Comparison of ENCODE assay signal across 14 cellular contexts in genomic region chr18:9025104-9025838, GRCh38.
DNase-seq lines count a peak whose midpoint lies in the region; ATAC-seq and TF ChIP-seq lines count a peak whose summit lies in the region.
"Had no signal": no experiment of that assay in that cellular context is flagged by ENCODE, and none has a peak within 500 bp of the region (broad histone marks: within the 10 kb centered on the region; RNA-seq: fewer than 3 reads in every experiment).

No MANE protein-coding gene starts in this region.

- TF ChIP-seq RAD21 in SK-N-SH (IDR thresholded peaks at IDR 0.05; ENCODE audit: low read length): no peak

- H3F3A ChIP-seq in SK-N-SH (replicated peaks; ENCODE audit: insufficient read depth): no peaks in the 10 kb centered on the region

- H4K20me1 ChIP-seq in SK-N-SH (ENCODE audit: insufficient read depth) (no peaks in the 10 kb centered on the region), hepatocyte (ENCODE audit: insufficient read depth, poor library complexity, severe bottlenecking) (no peaks in the 10 kb centered on the region)

- ATAC-seq in HG03135 (IDR thresholded peaks at IDR 0.05; ENCODE audit: unreplicated experiment): no peak
- ATAC-seq: left ventricle myocardium superior had no signal

- H3K4me1 ChIP-seq in SK-N-SH (ENCODE audit: control insufficient read depth in 1 of 2, insufficient read depth in 2 of 2, low read depth in 1 of 2, low read length in 1 of 2) (no peaks in the 10 kb centered on the region), hepatocyte (ENCODE audit: insufficient read depth) (no peaks in the 10 kb centered on the region)

- TF ChIP-seq EP300 in SK-N-SH (IDR thresholded peaks at IDR 0.05; ENCODE audit: borderline replicate concordance in 1 of 2, low read depth in 1 of 2, low read length in 1 of 2): no peak

- H3K4me3 ChIP-seq in MG63 (no peak overlapping the region), SK-N-SH (ENCODE audit: low read depth in 2 of 2, low read length in 1 of 2) (no peak overlapping the region), hepatocyte (no peak overlapping the region)
- H3K4me3 ChIP-seq: dorsolateral prefrontal cortex, skin epidermis had no signal

- H3K9me3 ChIP-seq in MG63 (no peaks in the 10 kb centered on the region), SK-N-SH (no peaks in the 10 kb centered on the region), hepatocyte (ENCODE audit: low read depth) (no peaks in the 10 kb centered on the region)

- POLR2A ChIA-PET in SK-N-SH (lab: Yijun Ruan, JAX): no interaction called here

- WGBS in SK-N-SH (ENCODE audit: low lambda C conversion rate): 25% methylated on average over 3 of the region's 3 CpGs
- 63% methylated on average over 3 of the region's 3 CpGs for WGBS in hepatocyte (ENCODE audit: low lambda C conversion rate, missing lambda C conversion rate)

- peak; percentile 5 for DNase-seq in Daoy (ENCODE audit: low read depth)
- peak; percentile 67 for DNase-seq in MG63
- DNase-seq in SK-N-SH: no peak
- DNase-seq in hepatocyte (ENCODE audit: low spot score): peak; percentile 22
- DNase-seq in NCI-H1694 treated with DMSO at 0.1 percent for 48 hours (lab: John Stamatoyannopoulos, UW): no peak
- no peak for DNase-seq in activated CD4-positive, alpha-beta T cell treated with anti-CD3 and anti-CD28 coated beads, Interleukin-2, amount 50 U/mL, for 4 hours
- no peak for DNase-seq in NCI-H2227 (lab: John Stamatoyannopoulos, UW; ENCODE audit: unreplicated experiment)
- DNase-seq: activated CD8-positive, alpha-beta memory T cell treated with anti-CD3 and anti-CD28 coated beads, Interleukin-2, amount 50 U/mL, for 4 hours; CD8-positive, alpha-beta memory T cell; dorsolateral prefrontal cortex; glutamatergic neuron; left ventricle myocardium superior had no signal

- no peaks in the 10 kb centered on the region for H3K9me2 ChIP-seq in SK-N-SH
- no peaks in the 10 kb centered on the region for H3K9me2 ChIP-seq in hepatocyte (replicated peaks; ENCODE audit: insufficient read depth)

- H3K27me3 ChIP-seq in MG63 (no peaks in the 10 kb centered on the region), SK-N-SH (ENCODE audit: insufficient read depth) (no peaks in the 10 kb centered on the region), hepatocyte (no peaks in the 10 kb centered on the region)
- H3K27me3 ChIP-seq: dorsolateral prefrontal cortex had no signal

- CTCF ChIA-PET in SK-N-SH (lab: Yijun Ruan, JAX): no interaction called here

- H3K27ac ChIP-seq in SK-N-SH (ENCODE audit: low read depth in 2 of 2, low read length in 1 of 2): no peak overlapping the region
- no peak overlapping the region for H3K27ac ChIP-seq in hepatocyte
- H3K27ac ChIP-seq: dorsolateral prefrontal cortex, skin epidermis had no signal

- H3K9ac ChIP-seq in SK-N-SH: no peak overlapping the region

- no peak overlapping the region for H3K4me2 ChIP-seq in SK-N-SH
- no peak overlapping the region for H3K4me2 ChIP-seq in hepatocyte

- no peaks in the 10 kb centered on the region for H3K36me3 ChIP-seq in MG63
- H3K36me3 ChIP-seq in SK-N-SH (replicated peaks in 1 of 2; ENCODE audit: control insufficient read depth in 1 of 2, insufficient read depth in 2 of 2, low read length in 1 of 2): no peaks in the 10 kb centered on the region
- H3K36me3 ChIP-seq in hepatocyte (replicated peaks; ENCODE audit: insufficient read depth, low read depth): no peaks in the 10 kb centered on the region

- TF ChIP-seq CTCF in SK-N-SH (IDR thresholded peaks at IDR 0.05) (no peak), hepatocyte (IDR thresholded peaks at IDR 0.05; ENCODE audit: poor library complexity) (no peak)

- no peaks in the 10 kb centered on the region for H3K79me2 ChIP-seq in SK-N-SH (ENCODE audit: insufficient read depth)
- H3K79me2 ChIP-seq in hepatocyte: no peaks in the 10 kb centered on the region

- H2AFZ ChIP-seq in SK-N-SH (ENCODE audit: low read depth): no peak overlapping the region
- no peak overlapping the region for H2AFZ ChIP-seq in hepatocyte

TF ChIP-seq in SK-N-SH, 30 proteins besides CTCF, POLR2A, EP300 and RAD21 (continues in another document):
- TF ChIP-seq RCOR1 (IDR thresholded peaks at IDR 0.05; ENCODE audit: low read length) (no peak), RXRA (IDR thresholded peaks at IDR 0.05; ENCODE audit: borderline replicate concordance, low read depth) (no peak), SMC3 (IDR thresholded peaks at IDR 0.05; ENCODE audit: low read depth, low read length) (no peak), EZH2phosphoT487 (IDR thresholded peaks at IDR 0.05; ENCODE audit: borderline replicate concordance, low read depth) (no peak), YY1 (IDR thresholded peaks at IDR 0.05; ENCODE audit: low read depth) (no peak), PBX3 (IDR thresholded peaks at IDR 0.05) (peak; percentile 46), MEF2A (IDR thresholded peaks at IDR 0.05; ENCODE audit: borderline replicate concordance, low read depth) (no peak), GATA2 (CRISPR knock-in tag; IDR thresholded peaks at IDR 0.05) (no peak; the same call in 1 of the 2 replicates), FOXJ3 (CRISPR knock-in tag; IDR thresholded peaks at IDR 0.05) (no peak), MXI1 (IDR thresholded peaks at IDR 0.05; ENCODE audit: low read depth, low read length) (no peak), TCF12 (IDR thresholded peaks at IDR 0.05) (peak; percentile 52), JUND (IDR thresholded peaks at IDR 0.05) (peak; percentile 44), FOXM1 (IDR thresholded peaks at IDR 0.05; ENCODE audit: low read depth) (no peak), MAX (IDR thresholded peaks at IDR 0.05; ENCODE audit: low read depth) (no peak), TEAD4 (IDR thresholded peaks at IDR 0.05; ENCODE audit: borderline replicate concordance, insufficient read depth) (no peak), FOSL2 (IDR thresholded peaks at IDR 0.05; ENCODE audit: borderline replicate concordance, low read depth) (peak; percentile 41; the same call in 1 of the 2 replicates), TAF1 (IDR thresholded peaks at IDR 0.05; ENCODE audit: borderline replicate concordance, low read depth, low read length) (no peak), SIN3A (IDR thresholded peaks at IDR 0.05; ENCODE audit: borderline replicate concordance, low read depth, low read length) (no peak), NFIC (IDR thresholded peaks at IDR 0.05; ENCODE audit: borderline replicate concordance) (no peak), ELF1 (IDR thresholded peaks at IDR 0.05) (no peak), CHD2 (IDR thresholded peaks at IDR 0.05; ENCODE audit: low read length, partially characterized antibody) (no peak), POLR2AphosphoS5 (IDR thresholded peaks at IDR 0.05; ENCODE audit: low read depth, low read length) (no peak), NRF1 (IDR thresholded peaks at IDR 0.05; ENCODE audit: low read depth, low read length) (no peak), USF2 (IDR thresholded peaks at IDR 0.05; ENCODE audit: borderline replicate concordance, low read depth, low read length) (no peak), USF1 (IDR thresholded peaks at IDR 0.05; ENCODE audit: borderline replicate concordance, low read depth) (no peak), GABPA (IDR thresholded peaks at IDR 0.05; ENCODE audit: low read depth) (no peak), RFX5 (IDR thresholded peaks at IDR 0.05; ENCODE audit: low read length) (no peak), ZBTB33 (IDR thresholded peaks at IDR 0.05; ENCODE audit: borderline replicate concordance, low read depth) (no peak)

Comparison
In these comparisons a context has a peak if more than half of its experiments do, and no peak if none do; other contexts are left out.
1. DNase-seq: peak in Daoy (single experiment), MG63 (single experiment) and hepatocyte (single experiment); none in SK-N-SH (single experiment), NCI-H1694 treated with DMSO at 0.1 percent for 48 hours (single experiment), activated CD4-positive, alpha-beta T cell treated with anti-CD3 and anti-CD28 coated beads, Interleukin-2, amount 50 U/mL, for 4 hours (0 of 2) and NCI-H2227 (single experiment).